8 cellular contexts compared by ENCODE assay signal in genomic region chr20:24100370-24101011, GRCh38.
DNase-seq lines count a peak whose midpoint lies in the region; TF ChIP-seq lines count a peak whose summit lies in the region.

No MANE protein-coding gene starts in this region.

- H3K27ac ChIP-seq in VCaP: no peak overlapping the region

- no peak overlapping the region for H3K4me3 ChIP-seq in GM12865 (ENCODE audit: low read depth, low read length)
- H3K4me3 ChIP-seq in HFF-Myc (replicated peaks; ENCODE audit: low read depth, low read length): no peak overlapping the region
- no peak overlapping the region for H3K4me3 ChIP-seq in lower leg skin (ENCODE audit: low read depth, poor library complexity, severe bottlenecking)

- intact Hi-C loops in lower leg skin (cut with DNase I; ENCODE audit: low total_unique reads): no loop called here

- peak; percentile 64 for DNase-seq in GM12865 (ENCODE audit: low read depth)
- peak; percentile 5 for DNase-seq in HFF-Myc (ENCODE audit: extremely low read depth, low read depth)
- peak; percentile 9 for DNase-seq in NCI-H1694 (lab: John Stamatoyannopoulos, UW)
- peak; percentile 35 for DNase-seq in cerebellar cortex (ENCODE audit: low spot score)
- DNase-seq in lower leg skin (ENCODE audit: low spot score in 2 of 2): peak; percentile 35 to 85
- peak; percentile 64 for DNase-seq in stimulated activated CD8-positive, alpha-beta memory T cell treated with anti-CD3 and anti-CD28 coated beads, Interleukin-4, amount 100 ng/mL, for 48 hours
- DNase-seq in GM19238 (ENCODE audit: insufficient read length, low spot score): no peak

- no peak for TF ChIP-seq POLR2A in lower leg skin (IDR thresholded peaks at IDR 0.05)

- WGBS in lower leg skin, 2 donors: 24 to 26% methylated on average over 5 of the region's 5 CpGs

- peak; percentile 82 for TF ChIP-seq CTCF in GM12865 (IDR thresholded peaks at IDR 0.05; ENCODE audit: insufficient read depth, low read depth, low read length, missing control alignments)
- peak; percentile 64 for TF ChIP-seq CTCF in HFF-Myc (IDR thresholded peaks at IDR 0.05; ENCODE audit: low read depth, low read length, missing control alignments)
- TF ChIP-seq CTCF in VCaP (conservative IDR thresholded peaks at IDR 0.05): peak; percentile 82
- peak in 1 of 3 donors; percentile 13 for TF ChIP-seq CTCF in lower leg skin (IDR thresholded peaks at IDR 0.05)
